Comparison of ENCODE assay signal across 16 cellular contexts in the genomic region with DNA sequence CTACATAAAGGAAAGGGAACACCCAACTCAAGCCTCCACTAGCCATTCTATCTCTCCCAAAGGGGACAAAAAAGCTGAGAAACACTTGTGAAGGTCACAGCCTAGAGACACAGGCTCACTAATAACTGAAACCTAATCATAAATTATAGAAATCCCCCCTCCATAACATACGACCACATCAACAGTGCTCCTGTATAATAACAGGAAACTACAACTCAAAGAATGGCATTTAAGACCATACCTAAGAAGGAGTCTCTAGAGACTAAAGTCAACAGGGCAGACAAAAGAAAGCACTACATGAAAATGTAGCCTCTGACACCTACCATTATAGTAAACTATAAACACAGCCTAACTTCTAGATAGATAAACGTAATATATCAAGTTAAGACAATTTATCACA.
"Had no signal": no experiment of that assay in that cellular context is flagged by ENCODE, and none has a peak within 500 bp of the region (broad histone marks: within the 10 kb centered on the region; RNA-seq: fewer than 3 reads in every experiment).

No MANE protein-coding gene starts in this region.

- H3K27ac ChIP-seq: body of pancreas, epithelial cell of prostate, gastrocnemius medialis, heart right ventricle, pancreas, tibial artery, uterus had no signal

- H3K9me3 Mint-ChIP-seq: activated CD4-positive, alpha-beta T cell treated with anti-CD3 and anti-CD28 coated beads, Interleukin-2, amount 10 ng/mL, durations not matched to agents 7 days and 5 days; memory B cell had no signal

- H3K4me1 Mint-ChIP-seq: memory B cell had no signal

- H3K4me1 ChIP-seq: body of pancreas, gastrocnemius medialis, heart right ventricle, pancreas, tibial artery, uterus had no signal

- H3K36me3 ChIP-seq: gastrocnemius medialis, heart right ventricle, pancreas, tibial artery, uterus had no signal

- H3K27me3 Mint-ChIP-seq: activated CD4-positive, alpha-beta T cell treated with anti-CD3 and anti-CD28 coated beads, Interleukin-2, amount 10 ng/mL, durations not matched to agents 7 days and 5 days; memory B cell had no signal

- DNase-seq: activated CD4-positive, alpha-beta T cell treated with anti-CD3 and anti-CD28 coated beads, Interleukin-2, amount 10 ng/mL, durations not matched to agents 7 days and 5 days; activated effector memory CD4-positive, alpha-beta T cell treated with anti-CD3 and anti-CD28 coated beads, Interleukin-2, amount 50 U/mL, for 16 hours; amniotic stem cell; body of pancreas; central memory CD4-positive, alpha-beta T cell; effector memory CD4-positive, alpha-beta T cell; gastrocnemius medialis; heart right ventricle; islet precursor cell; pancreas; retina; tibial artery; uterus had no signal

- H3K4me3 ChIP-seq: body of pancreas, gastrocnemius medialis, heart right ventricle, pancreas, tibial artery, uterus had no signal

- H3K27me3 ChIP-seq: body of pancreas, gastrocnemius medialis, pancreas, tibial artery, uterus had no signal

- H3K4me3 Mint-ChIP-seq: activated CD4-positive, alpha-beta T cell treated with anti-CD3 and anti-CD28 coated beads, Interleukin-2, amount 10 ng/mL, durations not matched to agents 7 days and 5 days; memory B cell had no signal

- ATAC-seq: body of pancreas, gastrocnemius medialis, heart right ventricle, left lobe of liver, pancreas had no signal

- H3K9me3 ChIP-seq: body of pancreas, gastrocnemius medialis, heart right ventricle, pancreas, tibial artery, uterus had no signal

- H3K36me3 Mint-ChIP-seq: memory B cell had no signal

- H3K27ac Mint-ChIP-seq: activated CD4-positive, alpha-beta T cell treated with anti-CD3 and anti-CD28 coated beads, Interleukin-2, amount 10 ng/mL, durations not matched to agents 7 days and 5 days; memory B cell had no signal
